ENCODE assay signal across 1 cellular context in genomic region chr18:59070181-59070912, GRCh38.
TF ChIP-seq lines count a peak whose summit lies in the region.

No MANE protein-coding gene starts in this region.

TF ChIP-seq in GM23338, 12 proteins besides CTCF, POLR2A, EP300 and RAD21 (continued from another document):
- TF ChIP-seq, protein P1, sequence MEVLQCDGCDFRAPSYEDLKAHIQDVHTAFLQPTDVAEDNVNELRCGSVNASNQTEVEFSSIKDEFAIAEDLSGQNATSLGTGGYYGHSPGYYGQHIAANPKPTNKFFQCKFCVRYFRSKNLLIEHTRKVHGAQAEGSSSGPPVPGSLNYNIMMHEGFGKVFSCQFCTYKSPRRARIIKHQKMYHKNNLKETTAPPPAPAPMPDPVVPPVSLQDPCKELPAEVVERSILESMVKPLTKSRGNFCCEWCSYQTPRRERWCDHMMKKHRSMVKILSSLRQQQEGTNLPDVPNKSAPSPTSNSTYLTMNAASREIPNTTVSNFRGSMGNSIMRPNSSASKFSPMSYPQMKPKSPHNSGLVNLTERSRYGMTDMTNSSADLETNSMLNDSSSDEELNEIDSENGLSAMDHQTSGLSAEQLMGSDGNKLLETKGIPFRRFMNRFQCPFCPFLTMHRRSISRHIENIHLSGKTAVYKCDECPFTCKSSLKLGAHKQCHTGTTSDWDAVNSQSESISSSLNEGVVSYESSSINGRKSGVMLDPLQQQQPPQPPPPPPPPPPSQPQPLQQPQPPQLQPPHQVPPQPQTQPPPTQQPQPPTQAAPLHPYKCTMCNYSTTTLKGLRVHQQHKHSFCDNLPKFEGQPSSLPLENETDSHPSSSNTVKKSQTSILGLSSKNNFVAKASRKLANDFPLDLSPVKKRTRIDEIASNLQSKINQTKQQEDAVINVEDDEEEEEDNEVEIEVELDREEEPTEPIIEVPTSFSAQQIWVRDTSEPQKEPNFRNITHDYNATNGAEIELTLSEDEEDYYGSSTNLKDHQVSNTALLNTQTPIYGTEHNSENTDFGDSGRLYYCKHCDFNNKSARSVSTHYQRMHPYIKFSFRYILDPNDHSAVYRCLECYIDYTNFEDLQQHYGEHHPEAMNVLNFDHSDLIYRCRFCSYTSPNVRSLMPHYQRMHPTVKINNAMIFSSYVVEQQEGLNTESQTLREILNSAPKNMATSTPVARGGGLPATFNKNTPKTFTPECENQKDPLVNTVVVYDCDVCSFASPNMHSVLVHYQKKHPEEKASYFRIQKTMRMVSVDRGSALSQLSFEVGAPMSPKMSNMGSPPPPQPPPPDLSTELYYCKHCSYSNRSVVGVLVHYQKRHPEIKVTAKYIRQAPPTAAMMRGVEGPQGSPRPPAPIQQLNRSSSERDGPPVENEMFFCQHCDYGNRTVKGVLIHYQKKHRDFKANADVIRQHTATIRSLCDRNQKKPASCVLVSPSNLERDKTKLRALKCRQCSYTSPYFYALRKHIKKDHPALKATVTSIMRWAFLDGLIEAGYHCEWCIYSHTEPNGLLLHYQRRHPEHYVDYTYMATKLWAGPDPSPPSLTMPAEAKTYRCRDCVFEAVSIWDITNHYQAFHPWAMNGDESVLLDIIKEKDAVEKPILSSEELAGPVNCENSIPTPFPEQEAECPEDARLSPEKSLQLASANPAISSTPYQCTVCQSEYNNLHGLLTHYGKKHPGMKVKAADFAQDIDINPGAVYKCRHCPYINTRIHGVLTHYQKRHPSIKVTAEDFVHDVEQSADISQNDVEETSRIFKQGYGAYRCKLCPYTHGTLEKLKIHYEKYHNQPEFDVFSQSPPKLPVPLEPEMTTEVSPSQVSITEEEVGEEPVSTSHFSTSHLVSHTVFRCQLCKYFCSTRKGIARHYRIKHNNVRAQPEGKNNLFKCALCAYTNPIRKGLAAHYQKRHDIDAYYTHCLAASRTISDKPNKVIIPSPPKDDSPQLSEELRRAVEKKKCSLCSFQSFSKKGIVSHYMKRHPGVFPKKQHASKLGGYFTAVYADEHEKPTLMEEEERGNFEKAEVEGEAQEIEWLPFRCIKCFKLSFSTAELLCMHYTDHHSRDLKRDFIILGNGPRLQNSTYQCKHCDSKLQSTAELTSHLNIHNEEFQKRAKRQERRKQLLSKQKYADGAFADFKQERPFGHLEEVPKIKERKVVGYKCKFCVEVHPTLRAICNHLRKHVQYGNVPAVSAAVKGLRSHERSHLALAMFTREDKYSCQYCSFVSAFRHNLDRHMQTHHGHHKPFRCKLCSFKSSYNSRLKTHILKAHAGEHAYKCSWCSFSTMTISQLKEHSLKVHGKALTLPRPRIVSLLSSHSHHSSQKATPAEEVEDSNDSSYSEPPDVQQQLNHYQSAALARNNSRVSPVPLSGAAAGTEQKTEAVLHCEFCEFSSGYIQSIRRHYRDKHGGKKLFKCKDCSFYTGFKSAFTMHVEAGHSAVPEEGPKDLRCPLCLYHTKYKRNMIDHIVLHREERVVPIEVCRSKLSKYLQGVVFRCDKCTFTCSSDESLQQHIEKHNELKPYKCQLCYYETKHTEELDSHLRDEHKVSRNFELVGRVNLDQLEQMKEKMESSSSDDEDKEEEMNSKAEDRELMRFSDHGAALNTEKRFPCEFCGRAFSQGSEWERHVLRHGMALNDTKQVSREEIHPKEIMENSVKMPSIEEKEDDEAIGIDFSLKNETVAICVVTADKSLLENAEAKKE (CRISPR knock-in tag; IDR thresholded peaks at IDR 0.05) = no peak
- TF ChIP-seq ZNF114 (CRISPR knock-in tag; IDR thresholded peaks at IDR 0.05) (no peak), STAT1 (IDR thresholded peaks at IDR 0.05; ENCODE audit: unreplicated experiment) (no peak), POLR2AphosphoS5 (IDR thresholded peaks at IDR 0.05; ENCODE audit: low read depth) (no peak), EZH2 (IDR thresholded peaks at IDR 0.05; ENCODE audit: low read depth, unreplicated experiment) (no peak), ZNF331 (CRISPR knock-in tag; IDR thresholded peaks at IDR 0.05; ENCODE audit: low read depth) (no peak), NANOG (IDR thresholded peaks at IDR 0.05; ENCODE audit: borderline replicate concordance) (no peak)
